8 cellular contexts compared by ENCODE assay signal in genomic region chr2:234701841-234702240, GRCh38.
"Had no signal": no experiment of that assay in that cellular context is flagged by ENCODE, and none has a peak within 500 bp of the region (broad histone marks: within the 10 kb centered on the region; RNA-seq: fewer than 3 reads in every experiment).

No MANE protein-coding gene starts in this region.

- H3K4me3 ChIP-seq: GM23338, HAP-1 had no signal

- H3K36me3 Mint-ChIP-seq: IgD-negative memory B cell had no signal

- FAIRE-seq: HepG2 had no signal

- H3K36me3 ChIP-seq: HAP-1 had no signal

- H3K27ac ChIP-seq: HL-60 had no signal

- H3K4me1 Mint-ChIP-seq: GM23338 had no signal

- H3K27ac Mint-ChIP-seq: GM23338, HFFc6, IgD-negative memory B cell had no signal

- H2AFZ ChIP-seq: GM23338 had no signal

- ATAC-seq: GM23338, HCT116 had no signal

- H3K4me2 ChIP-seq: GM23338 had no signal

- H3K4me3 Mint-ChIP-seq: GM23338, HFFc6, IgD-negative memory B cell had no signal

- DNase-seq: H7, HFFc6 had no signal

- H3K4me1 ChIP-seq: HAP-1 had no signal
